3 cellular contexts compared by ENCODE assay signal in the genomic region with DNA sequence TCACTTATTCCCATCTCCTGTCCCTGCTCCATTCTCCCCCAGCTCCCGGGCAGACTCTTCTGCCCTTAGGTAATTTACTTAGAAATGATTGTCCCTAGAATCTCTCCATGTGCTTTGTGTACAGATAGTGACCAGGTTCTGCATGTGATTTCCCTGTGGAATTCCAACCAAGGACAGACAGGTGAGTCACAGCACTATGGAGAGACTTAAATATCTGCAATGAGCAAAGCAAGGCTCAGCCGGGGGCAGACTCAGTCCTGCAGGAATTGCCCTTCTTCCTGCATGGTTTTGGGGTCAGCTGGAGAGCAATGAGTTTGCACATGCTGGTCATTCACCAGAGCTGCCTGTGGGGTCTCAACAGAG.
TF ChIP-seq lines count a peak whose summit lies in the region.

No MANE protein-coding gene starts in this region.

TF ChIP-seq in SK-N-SH treated with all-trans-retinoic acid at 6 μM for 48 hours, 23 proteins besides CTCF, POLR2A, EP300 and RAD21:
- no peak for TF ChIP-seq POU6F1 (CRISPR knock-in tag; IDR thresholded peaks at IDR 0.05; ENCODE audit: borderline replicate concordance, low read depth)
- no peak for TF ChIP-seq CREB5 (CRISPR knock-in tag; IDR thresholded peaks at IDR 0.05; ENCODE audit: low read depth)
- no peak for TF ChIP-seq ZNF565 (CRISPR knock-in tag; conservative IDR thresholded peaks at IDR 0.05; ENCODE audit: low read depth)
- TF ChIP-seq OSR1 (CRISPR knock-in tag; IDR thresholded peaks at IDR 0.05): no peak
- no peak for TF ChIP-seq ZNF70 (CRISPR knock-in tag; IDR thresholded peaks at IDR 0.05)
- TF ChIP-seq ZNF8 (CRISPR knock-in tag; IDR thresholded peaks at IDR 0.05): no peak
- TF ChIP-seq GLIS3 (CRISPR knock-in tag; IDR thresholded peaks at IDR 0.05): no peak
- TF ChIP-seq BACH2 (CRISPR knock-in tag; IDR thresholded peaks at IDR 0.05; ENCODE audit: borderline replicate concordance): no peak
- no peak for TF ChIP-seq ZFP3 (CRISPR knock-in tag; IDR thresholded peaks at IDR 0.05)
- TF ChIP-seq ISL1 (CRISPR knock-in tag; IDR thresholded peaks at IDR 0.05): no peak
- no peak for TF ChIP-seq SNAI2 (CRISPR knock-in tag; IDR thresholded peaks at IDR 0.05)
- no peak for TF ChIP-seq ZC3H10 (CRISPR knock-in tag; IDR thresholded peaks at IDR 0.05)

TF ChIP-seq in SK-N-SH, 30 proteins besides CTCF, POLR2A, EP300 and RAD21:
- TF ChIP-seq, protein P1, sequence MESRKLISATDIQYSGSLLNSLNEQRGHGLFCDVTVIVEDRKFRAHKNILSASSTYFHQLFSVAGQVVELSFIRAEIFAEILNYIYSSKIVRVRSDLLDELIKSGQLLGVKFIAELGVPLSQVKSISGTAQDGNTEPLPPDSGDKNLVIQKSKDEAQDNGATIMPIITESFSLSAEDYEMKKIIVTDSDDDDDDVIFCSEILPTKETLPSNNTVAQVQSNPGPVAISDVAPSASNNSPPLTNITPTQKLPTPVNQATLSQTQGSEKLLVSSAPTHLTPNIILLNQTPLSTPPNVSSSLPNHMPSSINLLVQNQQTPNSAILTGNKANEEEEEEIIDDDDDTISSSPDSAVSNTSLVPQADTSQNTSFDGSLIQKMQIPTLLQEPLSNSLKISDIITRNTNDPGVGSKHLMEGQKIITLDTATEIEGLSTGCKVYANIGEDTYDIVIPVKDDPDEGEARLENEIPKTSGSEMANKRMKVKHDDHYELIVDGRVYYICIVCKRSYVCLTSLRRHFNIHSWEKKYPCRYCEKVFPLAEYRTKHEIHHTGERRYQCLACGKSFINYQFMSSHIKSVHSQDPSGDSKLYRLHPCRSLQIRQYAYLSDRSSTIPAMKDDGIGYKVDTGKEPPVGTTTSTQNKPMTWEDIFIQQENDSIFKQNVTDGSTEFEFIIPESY (IDR thresholded peaks at IDR 0.05; ENCODE audit: borderline replicate concordance, low read depth): no peak
- TF ChIP-seq CHD2 (IDR thresholded peaks at IDR 0.05; ENCODE audit: low read length, partially characterized antibody) (no peak), YY1 (IDR thresholded peaks at IDR 0.05; ENCODE audit: low read depth) (no peak), NRF1 (IDR thresholded peaks at IDR 0.05; ENCODE audit: low read depth, low read length) (no peak), GABPA (IDR thresholded peaks at IDR 0.05; ENCODE audit: low read depth) (no peak), RXRA (IDR thresholded peaks at IDR 0.05; ENCODE audit: borderline replicate concordance, low read depth) (no peak), MEF2A (IDR thresholded peaks at IDR 0.05; ENCODE audit: borderline replicate concordance, low read depth) (no peak), TCF12 (IDR thresholded peaks at IDR 0.05) (no peak), FOSL2 (IDR thresholded peaks at IDR 0.05; ENCODE audit: borderline replicate concordance, low read depth) (no peak), NFIC (IDR thresholded peaks at IDR 0.05; ENCODE audit: borderline replicate concordance) (no peak), FOXM1 (IDR thresholded peaks at IDR 0.05; ENCODE audit: low read depth) (no peak), EZH2phosphoT487 (IDR thresholded peaks at IDR 0.05; ENCODE audit: borderline replicate concordance, low read depth) (no peak)

TF ChIP-seq in endothelial cell of umbilical vein, 7 proteins besides CTCF, POLR2A, EP300 and RAD21:
- TF ChIP-seq FOS (IDR thresholded peaks at IDR 0.05; ENCODE audit: borderline replicate concordance, insufficient read depth, low read length) (peak; percentile 11), POLR2AphosphoS5 (IDR thresholded peaks at IDR 0.05; ENCODE audit: insufficient read depth, low read depth, low read length) (no peak), EZH2 (IDR thresholded peaks at IDR 0.05; ENCODE audit: borderline replicate concordance, low read depth, low read length, severe bottlenecking) (no peak)
